In genomic region chr3:50532062-50532705, GRCh38 we compare ENCODE assay signal across 26 cellular contexts. TPM values are rescaled to one million over a fixed set of nuclear protein-coding genes. Genes with fewer than 3 reads are reported as not detected.
DNase-seq lines count a peak whose midpoint lies in the region; ATAC-seq and TF ChIP-seq lines count a peak whose summit lies in the region.
"Had no signal": no experiment of that assay in that cellular context is flagged by ENCODE, and none has a peak within 500 bp of the region (broad histone marks: within the 10 kb centered on the region; RNA-seq: fewer than 3 reads in every experiment).

No MANE protein-coding gene starts in this region.

- intact Hi-C loops in IMR-90 (cut with micrococcal nuclease) = no loop called here

- no peaks in the 10 kb centered on the region for H3K9me1 ChIP-seq in IMR-90 (ENCODE audit: insufficient read depth, low read length)

- no peak for TF ChIP-seq RAD21 in IMR-90 (IDR thresholded peaks at IDR 0.05; ENCODE audit: low read length)

- H3K27ac Mint-ChIP-seq in stimulated activated memory B cell treated with anti-CD40 and anti-IgM and Interleukin-4, amounts not matched to agents 10 μg/mL and 1 μg/mL and 100 μg/mL, for 72 hours = no peak overlapping the region
- H3K27ac Mint-ChIP-seq: CD4-positive, alpha-beta memory T cell had no signal

- no peak overlapping the region for H2BK20ac ChIP-seq in IMR-90 (ENCODE audit: low read depth, low read length)

- H2BK120ac ChIP-seq in IMR-90 (ENCODE audit: low read depth, low read length) (no peak overlapping the region), neuronal stem cell (ENCODE audit: low read depth, low read length) (no peak overlapping the region)

- H4K20me1 ChIP-seq in IMR-90 (ENCODE audit: insufficient read depth, low read length) = no peaks in the 10 kb centered on the region

- no peak overlapping the region for H2AK9ac ChIP-seq in IMR-90 (replicated peaks; ENCODE audit: low read depth, low read length, poor library complexity)

- no peaks in the 10 kb centered on the region for H3K36me3 Mint-ChIP-seq in stimulated activated memory B cell treated with anti-CD40 and anti-IgM and Interleukin-4, amounts not matched to agents 10 μg/mL and 1 μg/mL and 100 μg/mL, for 72 hours
- H3K36me3 Mint-ChIP-seq: CD4-positive, alpha-beta memory T cell; T-cell had no signal

- H4K91ac ChIP-seq in IMR-90 (ENCODE audit: insufficient read depth, low read depth, low read length) (no peak overlapping the region), neuronal stem cell (ENCODE audit: low read depth, low read length, poor library complexity) (no peak overlapping the region)

- H3K27me3 Mint-ChIP-seq in stimulated activated memory B cell treated with anti-CD40 and anti-IgM and Interleukin-4, amounts not matched to agents 10 μg/mL and 1 μg/mL and 100 μg/mL, for 72 hours = peaks cover 86% of the 10 kb centered on the region

- in situ Hi-C loops in IMR-90 (cut with MboI; ENCODE audit: low sequenced_read_pairs) = no loop called here

- no peaks in the 10 kb centered on the region for H3K36me3 ChIP-seq in IMR-90 (ENCODE audit: control insufficient read depth, insufficient read depth, low read length)
- no peaks in the 10 kb centered on the region for H3K36me3 ChIP-seq in neuronal stem cell (replicated peaks in 1 of 2; ENCODE audit: control insufficient read depth in 2 of 2, insufficient read depth in 2 of 2, low read length in 2 of 2)
- H3K36me3 ChIP-seq: HAP-1, right atrium auricular region, stomach, upper lobe of left lung had no signal

- H3K9ac ChIP-seq in IMR-90 (ENCODE audit: low read depth, low read length) = no peak overlapping the region
- no peak overlapping the region for H3K9ac ChIP-seq in neuronal stem cell (ENCODE audit: low read depth, low read length, poor library complexity)

- no peaks in the 10 kb centered on the region for H3K4me1 Mint-ChIP-seq in stimulated activated memory B cell treated with anti-CD40 and anti-IgM and Interleukin-4, amounts not matched to agents 10 μg/mL and 1 μg/mL and 100 μg/mL, for 72 hours
- H3K4me1 Mint-ChIP-seq: CD4-positive, alpha-beta memory T cell; T-cell had no signal

- H3K4me2 ChIP-seq in IMR-90 (ENCODE audit: low read depth, low read length) (no peak overlapping the region), neuronal stem cell (ENCODE audit: insufficient read depth, low read length, poor library complexity, severe bottlenecking) (no peak overlapping the region)

- ATAC-seq in IMR-90 (ENCODE audit: low read depth) (peak; percentile 32), GM21825 (IDR thresholded peaks at IDR 0.05; ENCODE audit: unreplicated experiment) (no peak), HG03196 (IDR thresholded peaks at IDR 0.05; ENCODE audit: unreplicated experiment) (no peak)
- ATAC-seq in stimulated activated memory B cell treated with anti-CD40 and anti-IgM and Interleukin-4, amounts not matched to agents 10 μg/mL and 1 μg/mL and 100 μg/mL, for 72 hours = no peak
- ATAC-seq: activated T-cell treated with anti-CD3 and anti-CD28 coated beads, Interleukin-2, amount 50 U/mL, for 4 hours; T-cell had no signal

- H3K4me3 Mint-ChIP-seq in stimulated activated memory B cell treated with anti-CD40 and anti-IgM and Interleukin-4, amounts not matched to agents 10 μg/mL and 1 μg/mL and 100 μg/mL, for 72 hours = no peak overlapping the region
- H3K4me3 Mint-ChIP-seq: activated T-cell treated with anti-CD3 and anti-CD28 coated beads, Interleukin-2, amount 50 U/mL, for 4 hours; T-cell had no signal

- no peak overlapping the region for H3K4me3 ChIP-seq in AG09309 (ENCODE audit: control insufficient read depth, low read depth, low read length)
- H3K4me3 ChIP-seq in IMR-90 (ENCODE audit: insufficient read depth, low read depth, low read length) = no peak overlapping the region
- H3K4me3 ChIP-seq in epithelial cell of esophagus (ENCODE audit: low read length) = no peak overlapping the region
- H3K4me3 ChIP-seq in neuronal stem cell (ENCODE audit: low read length in 2 of 2) = no peak overlapping the region
- H3K4me3 ChIP-seq: HAP-1, right atrium auricular region, stomach, upper lobe of left lung had no signal

- H3K14ac ChIP-seq in IMR-90 (replicated peaks; ENCODE audit: low read depth, low read length) (no peak overlapping the region), neuronal stem cell (ENCODE audit: low read length) (no peak overlapping the region)

- no peak overlapping the region for H3K56ac ChIP-seq in IMR-90 (ENCODE audit: extremely low read depth, insufficient read depth, low read length)

- H2AFZ ChIP-seq in IMR-90 (replicated peaks; ENCODE audit: low read length, poor library complexity) (no peak overlapping the region), neuronal stem cell (ENCODE audit: low read length) (no peak overlapping the region)

- TF ChIP-seq CTCF in AG09309 (IDR thresholded peaks at IDR 0.05; ENCODE audit: control insufficient read depth, insufficient read depth, low read depth, low read length, missing control alignments) (peak; percentile 39), IMR-90 (conservative IDR thresholded peaks at IDR 0.05; ENCODE audit: low read depth, low read length) (no peak), epithelial cell of esophagus (IDR thresholded peaks at IDR 0.05; ENCODE audit: insufficient read depth, low read depth, low read length, missing control alignments) (peak; percentile 4)

- H3K4me1 ChIP-seq in IMR-90 (ENCODE audit: control insufficient read depth, insufficient read depth, low read length) (no peaks in the 10 kb centered on the region), neuronal stem cell (ENCODE audit: control insufficient read depth in 2 of 2, insufficient read depth in 1 of 2, low read depth in 1 of 2, low read length in 2 of 2) (peaks cover 11 to 20% of the 10 kb centered on the region in 2 donors)
- H3K4me1 ChIP-seq: foreskin keratinocyte, HAP-1, right atrium auricular region, stomach had no signal

- H3K4ac ChIP-seq in IMR-90 (ENCODE audit: low read depth, low read length) (no peak overlapping the region), neuronal stem cell (ENCODE audit: low read length) (no peak overlapping the region)

- H3K27me3 ChIP-seq in IMR-90 (ENCODE audit: control insufficient read depth, insufficient read depth, low read length) (peaks cover 88% of the 10 kb centered on the region), neuronal stem cell (ENCODE audit: control insufficient read depth in 3 of 3, insufficient read depth in 3 of 3, low read depth in 1 of 3, low read length in 3 of 3) (peaks cover 0 to 91% (median 11%) of the 10 kb centered on the region in 3 experiments)
- H3K27me3 ChIP-seq: right atrium auricular region, upper lobe of left lung had no signal

- 72% methylated on average over 6 of the region's 9 CpGs; no CpG with 5 or more reads in 1 of the 2 experiments for WGBS in IMR-90 (ENCODE audit: extremely low coverage in 2 of 2, insufficient read length in 1 of 2), 2 experiments
- no CpG with 5 or more reads among the region's 9 CpGs for WGBS in neuronal stem cell (ENCODE audit: extremely low coverage in 2 of 2, insufficient read length in 2 of 2, insufficient replicate concordance in 1 of 2), 2 donors

- H2BK12ac ChIP-seq in neuronal stem cell (ENCODE audit: low read length) = no peak overlapping the region

- H3K9me3 ChIP-seq in IMR-90 (ENCODE audit: control insufficient read depth, insufficient read depth, low read length) = no peaks in the 10 kb centered on the region
- H3K9me3 ChIP-seq in neuronal stem cell (replicated peaks in 1 of 2; ENCODE audit: control insufficient read depth in 2 of 2, insufficient read depth in 1 of 2, low read depth in 1 of 2, low read length in 2 of 2) = peaks cover 0 to 1% of the 10 kb centered on the region in 2 donors
- H3K9me3 ChIP-seq: HAP-1, right atrium auricular region, stomach, upper lobe of left lung had no signal

- H3K27ac ChIP-seq in IMR-90 (ENCODE audit: insufficient read depth, low read length) (no peak overlapping the region), neuronal stem cell (replicated peaks; ENCODE audit: low read length) (no peak overlapping the region)
- H3K27ac ChIP-seq: foreskin keratinocyte, right atrium auricular region, stomach, upper lobe of left lung had no signal

- POLR2A ChIA-PET in IMR-90 (lab: Charles Lee; ENCODE audit: unreplicated experiment) = no interaction called here

- H3K9me3 Mint-ChIP-seq in stimulated activated memory B cell treated with anti-CD40 and anti-IgM and Interleukin-4, amounts not matched to agents 10 μg/mL and 1 μg/mL and 100 μg/mL, for 72 hours = no peaks in the 10 kb centered on the region
- H3K9me3 Mint-ChIP-seq: activated T-cell treated with anti-CD3 and anti-CD28 coated beads, Interleukin-2, amount 50 U/mL, for 4 hours; CD4-positive, alpha-beta memory T cell; T-cell had no signal

- no peaks in the 10 kb centered on the region for H3K79me1 ChIP-seq in IMR-90 (ENCODE audit: low read depth in 1 of 2, low read length in 2 of 2)
- no peaks in the 10 kb centered on the region for H3K79me1 ChIP-seq in neuronal stem cell (ENCODE audit: low read depth, low read length)

- no peak for DNase-seq in AG09309 (ENCODE audit: low read depth)
- DNase-seq in IMR-90 = no peak
- DNase-seq in epithelial cell of esophagus (ENCODE audit: low read depth) = no peak
- no peak for DNase-seq in neuronal stem cell (ENCODE audit: low spot score)
- DNase-seq in HT-29 (ENCODE audit: low spot score) = no peak
- DNase-seq: activated naive CD4-positive, alpha-beta T cell; activated T-cell treated with anti-CD3 and anti-CD28 coated beads, Interleukin-2, amount 50 U/mL, for 4 hours; CD4-positive, alpha-beta memory T cell; DMS 273 treated with DMSO at 0.1 percent for 48 hours; foreskin keratinocyte; GDM1; islet precursor cell; Karpas-422; mammary epithelial cell; NCI-H187 treated with DMSO at 0.1 percent for 48 hours; NCI-H69; occipital lobe; stimulated activated CD4-positive, alpha-beta T cell treated with anti-CD3 and anti-CD28 coated beads, Interleukin-12 subunit alpha, Interleukin-12 subunit beta, amount 100 ng/mL, for 4 hours; stomach; T-cell; upper lobe of left lung had no signal

- H3K18ac ChIP-seq in IMR-90 (ENCODE audit: low read depth, low read length) (no peak overlapping the region), neuronal stem cell (ENCODE audit: low read length) (peak overlapping the region; percentile 24)

- no peak overlapping the region for H2AK5ac ChIP-seq in IMR-90 (ENCODE audit: low read depth, low read length)
- H2AK5ac ChIP-seq in neuronal stem cell (ENCODE audit: low read depth, low read length) = peak overlapping the region; percentile 76

- H3K23ac ChIP-seq in IMR-90 (ENCODE audit: low read depth, low read length) (no peak overlapping the region), neuronal stem cell (ENCODE audit: low read depth, low read length, poor library complexity) (no peak overlapping the region)

- H4K5ac ChIP-seq in IMR-90 (ENCODE audit: low read depth, low read length) = no peak overlapping the region

- no peak overlapping the region for H4K8ac ChIP-seq in IMR-90 (ENCODE audit: low read depth in 2 of 2, low read length in 2 of 2)
- no peak overlapping the region for H4K8ac ChIP-seq in neuronal stem cell (ENCODE audit: low read depth, low read length)

- dilution Hi-C loops in IMR-90 (cut with HindIII; ENCODE audit: low sequenced_read_pairs, unreplicated experiment) = no loop called here

- TF ChIP-seq POLR2A in IMR-90 (IDR thresholded peaks at IDR 0.05; ENCODE audit: low read depth, low read length) = no peak

- H2BK5ac ChIP-seq in IMR-90 (ENCODE audit: low read depth, low read length, poor library complexity, severe bottlenecking) (no peak overlapping the region), neuronal stem cell (ENCODE audit: low read length) (no peak overlapping the region)

- H2BK15ac ChIP-seq in IMR-90 (ENCODE audit: low read depth, low read length) (no peak overlapping the region), neuronal stem cell (ENCODE audit: low read length) (no peak overlapping the region)

- no TSS peak for BruUV-seq in IMR-90 (replicated peaks; lab: Mats Ljungman, UMichigan)

- CTCF ChIA-PET in IMR-90 (lab: Yijun Ruan, JAX) = no interaction called here

RNA-seq across cellular contexts. Expression of gene CACNA2D2, which starts 28.8 kb away (rescaled TPM):
- total RNA-seq in IMR-90 (2012; rRNA removed) = not detected in 2 replicates
- 0.11 and 0.15 TPM in 2 replicates for polyA plus RNA-seq in IMR-90 (2012; rRNA removed)
- 0.06 and 0.10 TPM in 2 replicates for polyA plus RNA-seq in IMR-90 (2012; cell fraction: cytosol; rRNA removed)
- polyA plus RNA-seq in IMR-90 (2012; cell fraction: nucleus; rRNA removed; ENCODE audit: low replicate concordance) = 0.26 and 0.29 TPM in 2 replicates
- polyA plus RNA-seq in neuronal stem cell (2013, experiment 1 of 2) = 12.5 TPM
- polyA plus RNA-seq in neuronal stem cell (2013, experiment 2 of 2) = 12.2 TPM
- 0.33 and 0.42 TPM in 2 replicates for total RNA-seq in HT-29 (2014; rRNA removed; shearing (Covaris generic))

RNA-seq across cellular contexts. Expression of gene C3orf18, which starts 35.4 kb away (rescaled TPM):
- total RNA-seq in IMR-90 (2012; rRNA removed) = 6.8 and 6.9 TPM in 2 replicates
- 10.6 and 10.9 TPM in 2 replicates for polyA plus RNA-seq in IMR-90 (2012; rRNA removed)
- polyA plus RNA-seq in IMR-90 (2012; cell fraction: cytosol; rRNA removed) = 9.5 and 9.9 TPM in 2 replicates
- 29.0 and 30.6 TPM in 2 replicates for polyA plus RNA-seq in IMR-90 (2012; cell fraction: nucleus; rRNA removed; ENCODE audit: low replicate concordance)
- 9.9 TPM for polyA plus RNA-seq in neuronal stem cell (2013, experiment 1 of 2)
- 9.3 TPM for polyA plus RNA-seq in neuronal stem cell (2013, experiment 2 of 2)
- total RNA-seq in HT-29 (2014; rRNA removed; shearing (Covaris generic)) = 0.33 and 0.44 TPM in 2 replicates

RNA-seq across cellular contexts. Expression of gene HEMK1, which starts 37.1 kb away (rescaled TPM):
- 12.5 and 17.2 TPM in 2 replicates for total RNA-seq in IMR-90 (2012; rRNA removed)
- 20.6 and 20.8 TPM in 2 replicates for polyA plus RNA-seq in IMR-90 (2012; rRNA removed)
- polyA plus RNA-seq in IMR-90 (2012; cell fraction: cytosol; rRNA removed) = 15.0 and 16.7 TPM in 2 replicates
- polyA plus RNA-seq in IMR-90 (2012; cell fraction: nucleus; rRNA removed; ENCODE audit: low replicate concordance) = 99.7 and 105 TPM in 2 replicates
- 15.5 TPM for polyA plus RNA-seq in neuronal stem cell (2013, experiment 1 of 2)
- 15.1 TPM for polyA plus RNA-seq in neuronal stem cell (2013, experiment 2 of 2)
- total RNA-seq in HT-29 (2014; rRNA removed; shearing (Covaris generic)) = 8.2 and 12.2 TPM in 2 replicates
